In the genomic region with DNA sequence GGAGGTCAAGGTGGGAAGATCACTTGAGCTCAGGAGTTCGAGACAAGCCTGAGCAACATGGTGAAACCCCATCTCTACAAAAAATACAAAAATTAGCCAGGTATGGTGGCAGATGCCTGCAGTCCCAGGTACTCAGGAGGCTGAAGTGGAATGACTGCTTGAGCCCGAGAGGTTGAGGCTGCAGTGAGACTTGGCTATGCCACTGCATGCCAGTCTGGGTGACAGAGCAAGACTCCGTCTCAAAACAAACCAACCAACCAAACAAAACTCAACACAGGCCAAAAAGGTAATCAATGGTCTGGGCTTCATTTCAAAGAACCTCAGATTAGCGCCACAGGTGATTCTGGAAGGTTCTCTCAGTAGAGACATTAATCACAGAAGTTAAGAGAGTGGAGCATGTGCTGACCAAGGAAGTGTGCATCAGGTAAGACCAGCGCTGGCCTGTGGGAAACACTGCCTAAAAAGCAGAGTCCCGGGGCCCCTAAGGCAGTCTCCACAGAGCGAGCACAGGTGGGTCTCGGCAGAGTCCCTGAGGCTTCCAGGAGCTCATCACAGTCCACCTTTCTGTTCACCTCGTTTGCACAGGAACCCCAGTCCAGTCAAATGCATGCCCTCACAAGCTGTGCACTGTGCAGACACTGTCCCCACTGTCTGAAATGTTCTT, we compare ENCODE assay signal across 21 cellular contexts.
A peak's percentile ranks its signal among the peaks of the same experiment; 100 is the strongest.
DNase-seq lines count a peak whose midpoint lies in the region; ATAC-seq and TF ChIP-seq lines count a peak whose summit lies in the region.
"Had no signal": no experiment of that assay in that cellular context is flagged by ENCODE, and none has a peak within 500 bp of the region (broad histone marks: within the 10 kb centered on the region; RNA-seq: fewer than 3 reads in every experiment).

No MANE protein-coding gene starts in this region.

- peaks cover 89% of the 10 kb centered on the region for H3K36me3 ChIP-seq in BLaER1

- peaks cover 100% of the 10 kb centered on the region for H4K20me1 ChIP-seq in BLaER1

- ATAC-seq in CD4-positive, alpha-beta T cell (ENCODE audit: poor library complexity), result no peak
- ATAC-seq in naive thymus-derived CD8-positive, alpha-beta T cell, result no peak
- ATAC-seq in HG03460 (IDR thresholded peaks at IDR 0.05; ENCODE audit: unreplicated experiment), result no peak

- CTCF ChIA-PET in CD4-positive, alpha-beta T cell (lab: Charles Lee), result no interaction called here

- H3K4me1 Mint-ChIP-seq in CD4-positive, alpha-beta T cell (ENCODE audit: low read depth), result peaks cover 68% of the 10 kb centered on the region
- H3K4me1 Mint-ChIP-seq in activated T-helper 2 cell treated with anti-CD3 and anti-CD28 coated beads, Interferon-gamma antibody, Interleukin-2, Interleukin-4, amounts not matched to agents 10 μg/mL and 5 μg/mL and 100 μg/mL, durations not matched to agents 14 hours and 24 hours and 36 hours (ENCODE audit: low read depth), result peaks cover 37% of the 10 kb centered on the region
- peaks cover 34 to 66% (median 61%) of the 10 kb centered on the region in 4 donors for H3K4me1 Mint-ChIP-seq in naive thymus-derived CD8-positive, alpha-beta T cell

- no peak for DNase-seq in CD4-positive, alpha-beta T cell
- no peak for DNase-seq in activated T-helper 2 cell treated with anti-CD3 and anti-CD28 coated beads, Interferon-gamma antibody, Interleukin-2, Interleukin-4, amounts not matched to agents 10 μg/mL and 5 μg/mL and 100 μg/mL, durations not matched to agents 14 hours and 24 hours and 36 hours (ENCODE audit: low spot score)
- DNase-seq in naive thymus-derived CD8-positive, alpha-beta T cell, result no peak
- no peak for DNase-seq in NCI-H1048 (lab: John Stamatoyannopoulos, UW)
- DNase-seq in NCI-H69 (lab: John Stamatoyannopoulos, UW), result no peak
- DNase-seq: activated CD4-positive, CD25-positive, alpha-beta regulatory T cell; activated CD8-positive, alpha-beta memory T cell treated with anti-CD3 and anti-CD28 coated beads for 24 hours; activated T-cell treated with anti-CD3 and anti-CD28 coated beads, Interleukin-2, amount 50 U/mL, for 72 hours; MG63; NCI-H1417; NCI-H2081; NCI-H226; NCI-H748 treated with DMSO at 0.1 percent for 48 hours; occipital lobe; RPMI8226; SK-N-SH; T1000 had no signal

- no peaks in the 10 kb centered on the region for H3K27me3 Mint-ChIP-seq in CD4-positive, alpha-beta T cell
- no peaks in the 10 kb centered on the region for H3K27me3 Mint-ChIP-seq in activated T-helper 2 cell treated with anti-CD3 and anti-CD28 coated beads, Interferon-gamma antibody, Interleukin-2, Interleukin-4, amounts not matched to agents 10 μg/mL and 5 μg/mL and 100 μg/mL, durations not matched to agents 14 hours and 24 hours and 36 hours (ENCODE audit: low read depth)
- no peaks in the 10 kb centered on the region for H3K27me3 Mint-ChIP-seq in naive thymus-derived CD8-positive, alpha-beta T cell
- H3K27me3 Mint-ChIP-seq: activated naive CD4-positive, alpha-beta T cell treated with anti-CD3 and anti-CD28 coated beads, Interleukin-2, amount 50 U/mL, for 24 hours had no signal

- no peaks in the 10 kb centered on the region for H3K9me3 Mint-ChIP-seq in CD4-positive, alpha-beta T cell
- no peaks in the 10 kb centered on the region for H3K9me3 Mint-ChIP-seq in activated T-helper 2 cell treated with anti-CD3 and anti-CD28 coated beads, Interferon-gamma antibody, Interleukin-2, Interleukin-4, amounts not matched to agents 10 μg/mL and 5 μg/mL and 100 μg/mL, durations not matched to agents 14 hours and 24 hours and 36 hours
- no peaks in the 10 kb centered on the region for H3K9me3 Mint-ChIP-seq in naive thymus-derived CD8-positive, alpha-beta T cell
- H3K9me3 Mint-ChIP-seq: activated naive CD4-positive, alpha-beta T cell treated with anti-CD3 and anti-CD28 coated beads, Interleukin-2, amount 50 U/mL, for 24 hours; activated T-cell treated with anti-CD3 and anti-CD28 coated beads, Interleukin-2, amount 50 U/mL, for 72 hours had no signal

- TF ChIP-seq CTCF in CD4-positive, alpha-beta T cell (IDR thresholded peaks at IDR 0.05), result no peak

- no peaks in the 10 kb centered on the region for H3K27me3 ChIP-seq in BLaER1
- no peaks in the 10 kb centered on the region for H3K27me3 ChIP-seq in CD4-positive, alpha-beta T cell (ENCODE audit: control insufficient read depth, insufficient read depth, low read length)
- H3K27me3 ChIP-seq: MG63 had no signal

- H3K36me3 Mint-ChIP-seq in CD4-positive, alpha-beta T cell (ENCODE audit: low read depth), result peaks cover 70% of the 10 kb centered on the region
- H3K36me3 Mint-ChIP-seq in activated T-helper 2 cell treated with anti-CD3 and anti-CD28 coated beads, Interferon-gamma antibody, Interleukin-2, Interleukin-4, amounts not matched to agents 10 μg/mL and 5 μg/mL and 100 μg/mL, durations not matched to agents 14 hours and 24 hours and 36 hours (ENCODE audit: low read depth), result peaks cover 89% of the 10 kb centered on the region
- H3K36me3 Mint-ChIP-seq in naive thymus-derived CD8-positive, alpha-beta T cell, result peaks cover 5 to 49% (median 14%) of the 10 kb centered on the region in 3 donors

- intact Hi-C loops in CD4-positive, alpha-beta T cell (cut with DNase I, micrococcal nuclease), result loop anchor here (5.0 kb wide), 2 partner anchors 33 to 83 kb away; no protein-coding TSS in a partner anchor
- intact Hi-C loops in activated T-helper 2 cell treated with anti-CD3 and anti-CD28 coated beads, Interferon-gamma antibody, Interleukin-2, Interleukin-4, amounts not matched to agents 10 μg/mL and 5 μg/mL and 100 μg/mL, durations not matched to agents 14 hours and 24 hours and 36 hours (cut with micrococcal nuclease), result loop anchor here (1.0 to 2.0 kb wide), 2 partner anchors 8 to 36 kb away; no protein-coding TSS in a partner anchor

- peak overlapping the region; percentile 34 for H3K27ac Mint-ChIP-seq in CD4-positive, alpha-beta T cell
- no peak overlapping the region for H3K27ac Mint-ChIP-seq in activated T-helper 2 cell treated with anti-CD3 and anti-CD28 coated beads, Interferon-gamma antibody, Interleukin-2, Interleukin-4, amounts not matched to agents 10 μg/mL and 5 μg/mL and 100 μg/mL, durations not matched to agents 14 hours and 24 hours and 36 hours
- peak overlapping the region in 4 of 10 donors; percentile 2 to 46 (median 20) for H3K27ac Mint-ChIP-seq in naive thymus-derived CD8-positive, alpha-beta T cell
- H3K27ac Mint-ChIP-seq: activated naive CD4-positive, alpha-beta T cell treated with anti-CD3 and anti-CD28 coated beads, Interleukin-2, amount 50 U/mL, for 24 hours had no signal

- no peak overlapping the region for H3K9ac ChIP-seq in BLaER1
- H3K9ac ChIP-seq: SK-N-SH had no signal

- H3K9me3 ChIP-seq in BLaER1, result no peaks in the 10 kb centered on the region
- H3K9me3 ChIP-seq in CD4-positive, alpha-beta T cell (ENCODE audit: control insufficient read depth, low read length), result no peaks in the 10 kb centered on the region
- H3K9me3 ChIP-seq: MG63, SK-N-SH, thoracic aorta had no signal

- POLR2A ChIA-PET in CD4-positive, alpha-beta T cell (lab: Charles Lee), result no interaction called here
- POLR2A ChIA-PET in naive thymus-derived CD8-positive, alpha-beta T cell (lab: Charles Lee), result no interaction called here

- no peak overlapping the region for H3K4me3 ChIP-seq in BLaER1
- H3K4me3 ChIP-seq: MG63, thoracic aorta had no signal

- no peak overlapping the region for H3K27ac ChIP-seq in BLaER1
- no peak overlapping the region for H3K27ac ChIP-seq in CD4-positive, alpha-beta T cell (ENCODE audit: low read depth, low read length)
- H3K27ac ChIP-seq: thoracic aorta had no signal

- H3K4me3 Mint-ChIP-seq in CD4-positive, alpha-beta T cell, result peak overlapping the region; percentile 20
- H3K4me3 Mint-ChIP-seq in activated T-helper 2 cell treated with anti-CD3 and anti-CD28 coated beads, Interferon-gamma antibody, Interleukin-2, Interleukin-4, amounts not matched to agents 10 μg/mL and 5 μg/mL and 100 μg/mL, durations not matched to agents 14 hours and 24 hours and 36 hours (ENCODE audit: low read depth), result peak overlapping the region; percentile 31
- H3K4me3 Mint-ChIP-seq in naive thymus-derived CD8-positive, alpha-beta T cell, result peak overlapping the region in 7 of 10 donors; percentile 59 to 72 (median 65)

- H3K4me1 ChIP-seq in BLaER1, result peaks cover 62% of the 10 kb centered on the region

- H3K4me2 ChIP-seq in BLaER1, result peak overlapping the region; percentile 70
- H3K4me2 ChIP-seq: SK-N-SH had no signal
